Comparison of ENCODE assay signal across 8 cellular contexts in genomic region chr17:15651001-15651582, GRCh38. TPM values are rescaled to one million over a fixed set of nuclear protein-coding genes. Genes with fewer than 3 reads are reported as not detected.
A peak's percentile ranks its signal among the peaks of the same experiment; 100 is the strongest.
DNase-seq lines count a peak whose midpoint lies in the region; ATAC-seq lines count a peak whose summit lies in the region.

No MANE protein-coding gene starts in this region.

- no peak overlapping the region for H3K4me3 ChIP-seq in iPS-20b (ENCODE audit: low read length)
- peak overlapping the region; percentile 14 for H3K4me3 ChIP-seq in thymus (ENCODE audit: low read length)

- H3K27ac Mint-ChIP-seq in activated CD4-positive, alpha-beta memory T cell treated with anti-CD3 and anti-CD28 coated beads for 36 hours, result no peak overlapping the region

- H3K4me3 Mint-ChIP-seq in activated CD4-positive, alpha-beta memory T cell treated with anti-CD3 and anti-CD28 coated beads for 36 hours, result peak overlapping the region; percentile 13

- no peaks in the 10 kb centered on the region for H3K9me3 ChIP-seq in iPS-20b (ENCODE audit: insufficient read depth, low read depth, low read length)
- no peaks in the 10 kb centered on the region for H3K9me3 ChIP-seq in thymus (ENCODE audit: control insufficient read depth)

- H3K27ac ChIP-seq in iPS-20b (ENCODE audit: low read length) (no peak overlapping the region), thymus (ENCODE audit: low read depth) (peak overlapping the region; percentile 55)

- ATAC-seq in HG02885 (IDR thresholded peaks at IDR 0.05; ENCODE audit: poor library complexity, unreplicated experiment), result no peak

- intact Hi-C loops in activated CD4-positive, alpha-beta memory T cell treated with anti-CD3 and anti-CD28 coated beads for 36 hours (cut with micrococcal nuclease), result no loop called here

- no peaks in the 10 kb centered on the region for H3K9me3 Mint-ChIP-seq in activated CD4-positive, alpha-beta memory T cell treated with anti-CD3 and anti-CD28 coated beads for 36 hours

- peaks cover 8% of the 10 kb centered on the region for H3K4me1 Mint-ChIP-seq in activated CD4-positive, alpha-beta memory T cell treated with anti-CD3 and anti-CD28 coated beads for 36 hours (ENCODE audit: low read depth)

- H3K4me1 ChIP-seq in iPS-20b (ENCODE audit: insufficient read depth, low read length) (peaks cover 19% of the 10 kb centered on the region), thymus (ENCODE audit: control insufficient read depth, insufficient read depth, low read length) (no peaks in the 10 kb centered on the region)

- CTCF ChIA-PET in activated CD4-positive, alpha-beta memory T cell treated with anti-CD3 and anti-CD28 coated beads for 36 hours (lab: Charles Lee), result no interaction called here

- POLR2A ChIA-PET in activated CD4-positive, alpha-beta memory T cell treated with anti-CD3 and anti-CD28 coated beads for 36 hours (lab: Charles Lee), result no interaction called here

- 88% methylated on average over 10 of the region's 10 CpGs for WGBS in thymus

- H3K36me3 ChIP-seq in iPS-20b (ENCODE audit: insufficient read depth, low read depth, low read length) (no peaks in the 10 kb centered on the region), thymus (ENCODE audit: control insufficient read depth, insufficient read depth) (no peaks in the 10 kb centered on the region)

- H3K27me3 Mint-ChIP-seq in activated CD4-positive, alpha-beta memory T cell treated with anti-CD3 and anti-CD28 coated beads for 36 hours, result no peaks in the 10 kb centered on the region

- H3K36me3 Mint-ChIP-seq in activated CD4-positive, alpha-beta memory T cell treated with anti-CD3 and anti-CD28 coated beads for 36 hours, result no peaks in the 10 kb centered on the region

- no peaks in the 10 kb centered on the region for H3K27me3 ChIP-seq in iPS-20b (ENCODE audit: insufficient read depth, low read length)
- no peaks in the 10 kb centered on the region for H3K27me3 ChIP-seq in thymus (ENCODE audit: control insufficient read depth, insufficient read depth)

- DNase-seq in NCI-H2196 (lab: John Stamatoyannopoulos, UW; ENCODE audit: unreplicated experiment), result peak; percentile 19
- DNase-seq in NCI-H2196 treated with DMSO at 0.1 percent for 48 hours (lab: John Stamatoyannopoulos, UW; ENCODE audit: unreplicated experiment), result no peak
- no peak for DNase-seq in activated CD4-positive, alpha-beta memory T cell treated with anti-CD3 and anti-CD28 coated beads for 36 hours
- no peak for DNase-seq in dermis blood vessel endothelial cell
- no peak for DNase-seq in NCI-H2029 treated with DMSO at 0.1 percent for 48 hours (lab: John Stamatoyannopoulos, UW)

- H3K9ac ChIP-seq in iPS-20b (ENCODE audit: low read depth, low read length), result peak overlapping the region; percentile 31; the same call in 1 of the 2 replicates

RNA-seq across cellular contexts. Expression of gene FBXW10B, which starts 31.6 kb away (rescaled TPM):
- total RNA-seq in activated CD4-positive, alpha-beta memory T cell treated with anti-CD3 and anti-CD28 coated beads for 36 hours, result 1 to 10 TPM; 1.0 to 1.1 TPM
- polyA plus RNA-seq in thymus, result 1.6 TPM
- 0.79 and 1.4 TPM in 2 replicates for total RNA-seq in dermis blood vessel endothelial cell

RNA-seq across cellular contexts. Expression of gene TRIM16, which starts 33.0 kb away (rescaled TPM):
- total RNA-seq in activated CD4-positive, alpha-beta memory T cell treated with anti-CD3 and anti-CD28 coated beads for 36 hours, result 10 to 100 TPM; 13.7 to 15.0 TPM
- 14.7 TPM for polyA plus RNA-seq in thymus
- total RNA-seq in dermis blood vessel endothelial cell, result 84.9 and 116 TPM in 2 replicates

RNA-seq across cellular contexts. Expression of gene ZNF286A, which starts 48.5 kb away (rescaled TPM):
- 10 to 100 TPM; 22.9 to 24.5 TPM for total RNA-seq in activated CD4-positive, alpha-beta memory T cell treated with anti-CD3 and anti-CD28 coated beads for 36 hours
- 9.4 TPM for polyA plus RNA-seq in thymus
- 44.9 and 48.8 TPM in 2 replicates for total RNA-seq in dermis blood vessel endothelial cell
